Comparison of ENCODE assay signal across 9 cellular contexts in the genomic region with DNA sequence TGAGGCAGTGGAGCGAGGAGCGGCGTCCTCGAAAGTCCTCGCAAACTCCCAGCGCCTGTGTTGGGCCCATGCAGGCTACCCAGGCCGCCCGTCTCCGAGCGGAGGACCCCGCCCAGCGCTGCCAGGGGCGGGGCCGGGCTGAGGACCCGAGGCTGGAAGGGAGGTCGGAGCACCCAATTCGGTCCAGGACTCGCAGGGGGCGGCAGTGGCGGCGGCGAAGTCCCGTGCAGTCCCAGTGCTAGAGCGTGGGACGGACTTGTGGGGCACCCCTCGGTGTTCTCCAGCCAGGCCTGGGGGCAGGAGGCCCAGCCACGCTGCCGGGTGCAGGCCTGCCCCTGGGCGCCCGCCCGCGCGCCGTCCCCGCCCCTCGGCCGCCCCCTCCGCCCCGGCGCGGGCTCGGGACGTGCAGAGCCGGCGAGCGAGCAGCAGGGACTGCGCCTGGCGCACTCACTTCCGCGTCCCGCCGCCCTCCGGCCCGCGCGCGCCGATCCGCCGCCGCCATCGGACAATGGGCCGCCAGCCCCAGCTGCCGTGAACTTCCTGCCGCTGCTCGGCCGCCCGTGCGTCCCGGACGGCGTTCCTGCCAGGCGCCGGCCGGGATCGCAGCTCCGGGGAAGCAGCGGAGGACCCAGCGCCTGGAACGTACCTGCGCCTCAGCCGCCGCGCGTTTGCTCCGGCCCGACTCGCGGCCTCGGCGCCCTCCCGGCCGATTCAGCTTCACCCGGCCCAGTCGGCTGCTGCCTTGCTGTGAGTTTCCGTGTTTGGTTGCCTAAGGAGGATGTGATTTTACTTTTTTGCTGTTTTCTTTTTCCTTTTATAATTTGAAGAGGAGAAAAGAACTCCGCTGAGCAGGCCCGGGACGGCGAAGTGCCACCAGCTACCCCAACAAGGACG. TPM values are rescaled to one million over a fixed set of nuclear protein-coding genes. Genes with fewer than 3 reads are reported as not detected.
DNase-seq lines count a peak whose midpoint lies in the region; ATAC-seq, FAIRE-seq and TF ChIP-seq lines count a peak whose summit lies in the region.
"Had no signal": no experiment of that assay in that cellular context is flagged by ENCODE, and none has a peak within 500 bp of the region (broad histone marks: within the 10 kb centered on the region; RNA-seq: fewer than 3 reads in every experiment).

No MANE protein-coding gene starts in this region.

- no peak for FAIRE-seq in RCC 7860 (lab: Jason Lieb, UNC)
- FAIRE-seq: islet of Langerhans had no signal

- H3K9ac ChIP-seq in neural cell (ENCODE audit: low read length) = peak overlapping the region; percentile 59

- TF ChIP-seq EP300 in neural cell (conservative IDR thresholded peaks at IDR 0.05; ENCODE audit: poor library complexity, severe bottlenecking) = no peak

- peak overlapping the region; percentile 72 for H3K4me3 ChIP-seq in CD8-positive, alpha-beta memory T cell (ENCODE audit: low read length)
- peak overlapping the region; percentile 68 for H3K4me3 ChIP-seq in neural cell (ENCODE audit: low read length)

- no peaks in the 10 kb centered on the region for H3K27me3 Mint-ChIP-seq in CD8-positive, alpha-beta memory T cell
- H3K27me3 Mint-ChIP-seq in activated T-helper 17 cell treated with anti-CD3 and anti-CD28 coated beads, Interleukin-2, amount 50 U/mL, for 72 hours = no peaks in the 10 kb centered on the region

- H3K4me3 Mint-ChIP-seq in CD8-positive, alpha-beta memory T cell = peak overlapping the region; percentile 90 to 96 (median 93)
- H3K4me3 Mint-ChIP-seq in activated T-helper 17 cell treated with anti-CD3 and anti-CD28 coated beads, Interleukin-2, amount 50 U/mL, for 72 hours = peak overlapping the region; percentile 95

- CTCF ChIA-PET in CD8-positive, alpha-beta memory T cell (lab: Charles Lee) = interaction anchor here (0.8 to 4.3 kb wide), 5 partner anchors 62 to 84 kb away, joined by 3 to 28 read pairs (median 4); no protein-coding TSS in a partner anchor

- ATAC-seq in GM19395 (IDR thresholded peaks at IDR 0.05; ENCODE audit: unreplicated experiment) (peak; percentile 49), HG03565 (IDR thresholded peaks at IDR 0.05; ENCODE audit: unreplicated experiment) (peak; percentile 35)
- ATAC-seq in activated T-helper 17 cell treated with anti-CD3 and anti-CD28 coated beads, Interleukin-2, amount 50 U/mL, for 72 hours (replicated peaks) = peak; percentile 83

- no peaks in the 10 kb centered on the region for H3K9me2 ChIP-seq in neural cell (ENCODE audit: insufficient read depth, low read length)

- H3K9me3 Mint-ChIP-seq in CD8-positive, alpha-beta memory T cell = no peaks in the 10 kb centered on the region
- H3K9me3 Mint-ChIP-seq in activated T-helper 17 cell treated with anti-CD3 and anti-CD28 coated beads, Interleukin-2, amount 50 U/mL, for 72 hours = no peaks in the 10 kb centered on the region

- DNase-seq in CD8-positive, alpha-beta memory T cell = peak; percentile 52 to 78 (median 72)
- DNase-seq in RCC 7860 (ENCODE audit: low spot score) (peak; percentile 37), fibroblast of the conjunctiva (ENCODE audit: low read depth) (peak; percentile 29), substantia nigra (lab: John Stamatoyannopoulos, UW) (peak in 36 of 49 donors; percentile 13 to 74 (median 52))

- POLR2A ChIA-PET in CD8-positive, alpha-beta memory T cell (lab: Charles Lee) = no interaction called here

- no peak overlapping the region for H3K4me2 ChIP-seq in neural cell (ENCODE audit: low read length)

- no peaks in the 10 kb centered on the region for H4K20me1 ChIP-seq in neural cell (ENCODE audit: insufficient read depth)

- peak overlapping the region; percentile 66 for H3K27ac ChIP-seq in CD8-positive, alpha-beta memory T cell (ENCODE audit: low read depth, low read length)
- H3K27ac ChIP-seq in neural cell (ENCODE audit: low read length) (no peak overlapping the region), substantia nigra (ENCODE audit: low read depth, low read length, poor library complexity, severe bottlenecking) (peak overlapping the region; percentile 68)

- H3K36me3 ChIP-seq in CD8-positive, alpha-beta memory T cell (ENCODE audit: insufficient read depth, low read length) = no peaks in the 10 kb centered on the region
- no peaks in the 10 kb centered on the region for H3K36me3 ChIP-seq in neural cell (ENCODE audit: insufficient read depth, low read length)

- no peaks in the 10 kb centered on the region for H3K9me3 ChIP-seq in CD8-positive, alpha-beta memory T cell (ENCODE audit: low read length)
- H3K9me3 ChIP-seq in neural cell (ENCODE audit: low read length) = no peaks in the 10 kb centered on the region

- no peak overlapping the region for H2AFZ ChIP-seq in neural cell (ENCODE audit: low read depth, low read length)

- peak; percentile 18 for TF ChIP-seq CTCF in neural cell (IDR thresholded peaks at IDR 0.05; ENCODE audit: poor library complexity, severe bottlenecking)

- no peak for TF ChIP-seq RAD21 in neural cell (conservative IDR thresholded peaks at IDR 0.05)

- peaks cover 58% of the 10 kb centered on the region for H3K4me1 ChIP-seq in CD8-positive, alpha-beta memory T cell (ENCODE audit: insufficient read depth, low read length)

- no peaks in the 10 kb centered on the region for H3K79me2 ChIP-seq in neural cell (replicated peaks; ENCODE audit: insufficient read depth, low read length)

- no peaks in the 10 kb centered on the region for H3K27me3 ChIP-seq in CD8-positive, alpha-beta memory T cell (ENCODE audit: insufficient read depth, low read length, poor library complexity, severe bottlenecking)
- peaks cover 5% of the 10 kb centered on the region for H3K27me3 ChIP-seq in neural cell (ENCODE audit: insufficient read depth, low read depth, low read length)

- no peaks in the 10 kb centered on the region for H3F3A ChIP-seq in neural cell (ENCODE audit: insufficient read depth, low read length, poor library complexity, severe bottlenecking)

- H3K36me3 Mint-ChIP-seq in CD8-positive, alpha-beta memory T cell = peaks cover 0 to 9% (median 0%) of the 10 kb centered on the region in 3 donors
- peaks cover 29% of the 10 kb centered on the region for H3K36me3 Mint-ChIP-seq in activated T-helper 17 cell treated with anti-CD3 and anti-CD28 coated beads, Interleukin-2, amount 50 U/mL, for 72 hours (ENCODE audit: low read depth)

- H3K27ac Mint-ChIP-seq in CD8-positive, alpha-beta memory T cell = peak overlapping the region; percentile 47 to 98 (median 89)
- peak overlapping the region; percentile 82 for H3K27ac Mint-ChIP-seq in activated T-helper 17 cell treated with anti-CD3 and anti-CD28 coated beads, Interleukin-2, amount 50 U/mL, for 72 hours

- H3K4me1 Mint-ChIP-seq in CD8-positive, alpha-beta memory T cell = peaks cover 49 to 60% (median 58%) of the 10 kb centered on the region in 3 donors
- peaks cover 31% of the 10 kb centered on the region for H3K4me1 Mint-ChIP-seq in activated T-helper 17 cell treated with anti-CD3 and anti-CD28 coated beads, Interleukin-2, amount 50 U/mL, for 72 hours

TF ChIP-seq in neural cell, 6 proteins besides CTCF, POLR2A, EP300 and RAD21:
- TF ChIP-seq MXI1 (conservative IDR thresholded peaks at IDR 0.05; ENCODE audit: poor library complexity, severe bottlenecking) = peak; percentile 38
- no peak for TF ChIP-seq TAF1 (IDR thresholded peaks at IDR 0.05; ENCODE audit: low read depth)
- TF ChIP-seq, protein P1, sequence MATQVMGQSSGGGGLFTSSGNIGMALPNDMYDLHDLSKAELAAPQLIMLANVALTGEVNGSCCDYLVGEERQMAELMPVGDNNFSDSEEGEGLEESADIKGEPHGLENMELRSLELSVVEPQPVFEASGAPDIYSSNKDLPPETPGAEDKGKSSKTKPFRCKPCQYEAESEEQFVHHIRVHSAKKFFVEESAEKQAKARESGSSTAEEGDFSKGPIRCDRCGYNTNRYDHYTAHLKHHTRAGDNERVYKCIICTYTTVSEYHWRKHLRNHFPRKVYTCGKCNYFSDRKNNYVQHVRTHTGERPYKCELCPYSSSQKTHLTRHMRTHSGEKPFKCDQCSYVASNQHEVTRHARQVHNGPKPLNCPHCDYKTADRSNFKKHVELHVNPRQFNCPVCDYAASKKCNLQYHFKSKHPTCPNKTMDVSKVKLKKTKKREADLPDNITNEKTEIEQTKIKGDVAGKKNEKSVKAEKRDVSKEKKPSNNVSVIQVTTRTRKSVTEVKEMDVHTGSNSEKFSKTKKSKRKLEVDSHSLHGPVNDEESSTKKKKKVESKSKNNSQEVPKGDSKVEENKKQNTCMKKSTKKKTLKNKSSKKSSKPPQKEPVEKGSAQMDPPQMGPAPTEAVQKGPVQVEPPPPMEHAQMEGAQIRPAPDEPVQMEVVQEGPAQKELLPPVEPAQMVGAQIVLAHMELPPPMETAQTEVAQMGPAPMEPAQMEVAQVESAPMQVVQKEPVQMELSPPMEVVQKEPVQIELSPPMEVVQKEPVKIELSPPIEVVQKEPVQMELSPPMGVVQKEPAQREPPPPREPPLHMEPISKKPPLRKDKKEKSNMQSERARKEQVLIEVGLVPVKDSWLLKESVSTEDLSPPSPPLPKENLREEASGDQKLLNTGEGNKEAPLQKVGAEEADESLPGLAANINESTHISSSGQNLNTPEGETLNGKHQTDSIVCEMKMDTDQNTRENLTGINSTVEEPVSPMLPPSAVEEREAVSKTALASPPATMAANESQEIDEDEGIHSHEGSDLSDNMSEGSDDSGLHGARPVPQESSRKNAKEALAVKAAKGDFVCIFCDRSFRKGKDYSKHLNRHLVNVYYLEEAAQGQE (IDR thresholded peaks at IDR 0.05; ENCODE audit: borderline replicate concordance) = no peak
TF ChIP-seq in neural cell: peak in this region for 1.

RNA-seq across cellular contexts. Expression of gene LIMD1, which starts 0.6 kb away (rescaled TPM):
- total RNA-seq in CD8-positive, alpha-beta memory T cell = 10 to 100 TPM; 27.0 to 27.2 TPM
- 5.8 TPM for polyA plus RNA-seq in CD8-positive, alpha-beta memory T cell
- 10 to 100 TPM; 27.6 to 46.5 TPM for total RNA-seq in activated T-helper 17 cell treated with anti-CD3 and anti-CD28 coated beads, Interleukin-2, amount 50 U/mL, for 72 hours
- 1.9 and 2.4 TPM in 2 replicates for polyA plus RNA-seq in neural cell
- polyA minus RNA-seq in neural cell = 3.4 and 3.9 TPM in 2 replicates
